Comparison of ENCODE assay signal across 21 cellular contexts in genomic region chr1:38420666-38421065, GRCh38.
A peak's percentile ranks its signal among the peaks of the same experiment; 100 is the strongest.
DNase-seq lines count a peak whose midpoint lies in the region; ATAC-seq and TF ChIP-seq lines count a peak whose summit lies in the region.
"Had no signal": no experiment of that assay in that cellular context is flagged by ENCODE, and none has a peak within 500 bp of the region (broad histone marks: within the 10 kb centered on the region; RNA-seq: fewer than 3 reads in every experiment).

No MANE protein-coding gene starts in this region.

- H4K5ac ChIP-seq in mesendoderm (ENCODE audit: low read length) = no peak overlapping the region

- H2BK120ac ChIP-seq in mesendoderm (ENCODE audit: low read depth, low read length) = no peak overlapping the region
- no peak overlapping the region for H2BK120ac ChIP-seq in neuronal stem cell (ENCODE audit: low read depth, low read length)

- peaks cover 33% of the 10 kb centered on the region for H3K4me1 ChIP-seq in A673 (ENCODE audit: insufficient read depth, low read length, poor library complexity, severe bottlenecking)
- H3K4me1 ChIP-seq in mesendoderm (ENCODE audit: control insufficient read depth, low read depth, low read length) = peaks cover 4% of the 10 kb centered on the region
- H3K4me1 ChIP-seq in neuronal stem cell (ENCODE audit: control insufficient read depth in 2 of 2, insufficient read depth in 1 of 2, low read depth in 1 of 2, low read length in 2 of 2) = peaks cover 5 to 10% of the 10 kb centered on the region in 2 donors
- H3K4me1 ChIP-seq in effector memory CD4-positive, alpha-beta T cell (ENCODE audit: control insufficient read depth, insufficient read depth, low read length, poor library complexity, severe bottlenecking) = no peaks in the 10 kb centered on the region
- H3K4me1 ChIP-seq: BE2C; BLaER1 treated with 17β-estradiol and CSF1 and Interleukin-3, amounts not matched to agents 10 nM and 100 nM had no signal

- H2BK5ac ChIP-seq in mesendoderm (ENCODE audit: low read length) (no peak overlapping the region), neuronal stem cell (ENCODE audit: low read length) (no peak overlapping the region)

- intact Hi-C loops in A673 (cut with micrococcal nuclease; ENCODE audit: unreplicated experiment) = no loop called here

- H3K79me1 ChIP-seq in mesendoderm (ENCODE audit: low read length) = no peaks in the 10 kb centered on the region
- no peaks in the 10 kb centered on the region for H3K79me1 ChIP-seq in neuronal stem cell (ENCODE audit: low read depth, low read length)

- H3K9ac ChIP-seq in SK-N-MC (ENCODE audit: insufficient read length) (no peak overlapping the region), mesendoderm (ENCODE audit: low read length) (no peak overlapping the region), neuronal stem cell (ENCODE audit: low read depth, low read length, poor library complexity) (no peak overlapping the region)
- H3K9ac ChIP-seq: BLaER1 treated with 17β-estradiol and CSF1 and Interleukin-3, amounts not matched to agents 10 nM and 100 nM; GM23248 had no signal

- no peak overlapping the region for H3K27ac ChIP-seq in A673 (ENCODE audit: low read depth, low read length, poor library complexity, severe bottlenecking)
- no peak overlapping the region for H3K27ac ChIP-seq in SK-N-MC
- no peak overlapping the region for H3K27ac ChIP-seq in mesendoderm (ENCODE audit: low read depth, low read length)
- H3K27ac ChIP-seq in neuronal stem cell (replicated peaks; ENCODE audit: low read length) = no peak overlapping the region
- no peak overlapping the region for H3K27ac ChIP-seq in effector memory CD4-positive, alpha-beta T cell (ENCODE audit: insufficient read depth, low read length, poor library complexity, severe bottlenecking)
- H3K27ac ChIP-seq: 22Rv1; BLaER1 treated with 17β-estradiol and CSF1 and Interleukin-3, amounts not matched to agents 10 nM and 100 nM; GM23248 had no signal

- no peak overlapping the region for H4K8ac ChIP-seq in mesendoderm (ENCODE audit: low read depth, low read length)
- no peak overlapping the region for H4K8ac ChIP-seq in neuronal stem cell (ENCODE audit: low read depth, low read length)

- H3K36me3 ChIP-seq in A673 (ENCODE audit: insufficient read depth, low read length, poor library complexity, severe bottlenecking) (no peaks in the 10 kb centered on the region), SK-N-MC (ENCODE audit: insufficient read depth, low read length) (no peaks in the 10 kb centered on the region), mesendoderm (ENCODE audit: control insufficient read depth, insufficient read depth, low read length) (no peaks in the 10 kb centered on the region), neuronal stem cell (replicated peaks in 1 of 2; ENCODE audit: control insufficient read depth in 2 of 2, insufficient read depth in 2 of 2, low read length in 2 of 2) (no peaks in the 10 kb centered on the region)
- H3K36me3 ChIP-seq in effector memory CD4-positive, alpha-beta T cell (ENCODE audit: control insufficient read depth, insufficient read depth, low read length) = no peaks in the 10 kb centered on the region
- H3K36me3 ChIP-seq: BE2C; BLaER1 treated with 17β-estradiol and CSF1 and Interleukin-3, amounts not matched to agents 10 nM and 100 nM had no signal

- no peaks in the 10 kb centered on the region for H3K27me3 ChIP-seq in A673 (replicated peaks; ENCODE audit: insufficient read depth, low read depth, low read length, poor library complexity)
- H3K27me3 ChIP-seq in mesendoderm (ENCODE audit: insufficient read depth, low read length, poor library complexity) = no peaks in the 10 kb centered on the region
- no peaks in the 10 kb centered on the region for H3K27me3 ChIP-seq in neuronal stem cell (ENCODE audit: control insufficient read depth in 3 of 3, insufficient read depth in 3 of 3, low read depth in 1 of 3, low read length in 3 of 3)
- no peaks in the 10 kb centered on the region for H3K27me3 ChIP-seq in effector memory CD4-positive, alpha-beta T cell (replicated peaks; ENCODE audit: control insufficient read depth, insufficient read depth, low read length, poor library complexity, severe bottlenecking)
- H3K27me3 ChIP-seq: BE2C; BLaER1 treated with 17β-estradiol and CSF1 and Interleukin-3, amounts not matched to agents 10 nM and 100 nM had no signal

- no peak overlapping the region for H3K4me2 ChIP-seq in mesendoderm (ENCODE audit: low read length)
- H3K4me2 ChIP-seq in neuronal stem cell (ENCODE audit: insufficient read depth, low read length, poor library complexity, severe bottlenecking) = no peak overlapping the region
- H3K4me2 ChIP-seq: BLaER1 treated with 17β-estradiol and CSF1 and Interleukin-3, amounts not matched to agents 10 nM and 100 nM had no signal

- H3K4me3 ChIP-seq in A673 (ENCODE audit: low read depth, low read length, poor library complexity, severe bottlenecking) (no peak overlapping the region), SK-N-MC (peak overlapping the region; percentile 28; the same call in 1 of the 2 replicates), mesendoderm (ENCODE audit: low read length) (no peak overlapping the region), neuronal stem cell (ENCODE audit: low read length in 2 of 2) (no peak overlapping the region)
- no peak overlapping the region for H3K4me3 ChIP-seq in effector memory CD4-positive, alpha-beta T cell (ENCODE audit: insufficient read depth, low read depth, low read length, poor library complexity, severe bottlenecking)
- H3K4me3 ChIP-seq: BLaER1 treated with 17β-estradiol and CSF1 and Interleukin-3, amounts not matched to agents 10 nM and 100 nM; GM23248 had no signal

- CTCF ChIA-PET in A673 (lab: Charles Lee) = interaction anchor here (1.2 kb wide), 1 partner anchor 415 kb away, joined by 3 read pairs; no protein-coding TSS in a partner anchor

- peak overlapping the region; percentile 2 for H3K56ac ChIP-seq in mesendoderm (ENCODE audit: low read length)

- no CpG with 5 or more reads among the region's 4 CpGs for WGBS in mesendoderm (ENCODE audit: extremely low coverage, insufficient coverage, low lambda C conversion rate)
- no CpG with 5 or more reads among the region's 4 CpGs for WGBS in neuronal stem cell (ENCODE audit: extremely low coverage in 2 of 2, insufficient read length in 2 of 2, insufficient replicate concordance in 1 of 2), 2 donors

- H3K18ac ChIP-seq in mesendoderm (ENCODE audit: low read length) = no peak overlapping the region
- H3K18ac ChIP-seq in neuronal stem cell (ENCODE audit: low read length) = peak overlapping the region; percentile 33

- H3K9me3 ChIP-seq in A673 (ENCODE audit: low read depth, low read length, poor library complexity, severe bottlenecking) = no peaks in the 10 kb centered on the region
- no peaks in the 10 kb centered on the region for H3K9me3 ChIP-seq in SK-N-MC (ENCODE audit: low read depth, low read length)
- peaks cover 3 to 6% of the 10 kb centered on the region in 2 donors for H3K9me3 ChIP-seq in neuronal stem cell (replicated peaks in 1 of 2; ENCODE audit: control insufficient read depth in 2 of 2, insufficient read depth in 1 of 2, low read depth in 1 of 2, low read length in 2 of 2)
- H3K9me3 ChIP-seq in effector memory CD4-positive, alpha-beta T cell (ENCODE audit: control insufficient read depth, low read length) = no peaks in the 10 kb centered on the region
- H3K9me3 ChIP-seq: BE2C had no signal

- no peak for TF ChIP-seq CTCF in A673 (conservative IDR thresholded peaks at IDR 0.05; ENCODE audit: low read depth, low read length)

- H2BK15ac ChIP-seq in mesendoderm (replicated peaks; ENCODE audit: low read depth) (no peak overlapping the region), neuronal stem cell (ENCODE audit: low read length) (no peak overlapping the region)

- no peak for ATAC-seq in GM18517 (IDR thresholded peaks at IDR 0.05; ENCODE audit: unreplicated experiment)
- ATAC-seq: HCT116 had no signal

- no peak overlapping the region for H2AFZ ChIP-seq in neuronal stem cell (ENCODE audit: low read length)
- H2AFZ ChIP-seq: GM23248 had no signal

- no peaks in the 10 kb centered on the region for H3K79me2 ChIP-seq in mesendoderm (ENCODE audit: control insufficient read depth, insufficient read depth, low read length)

- no peak overlapping the region for H4K91ac ChIP-seq in neuronal stem cell (ENCODE audit: low read depth, low read length, poor library complexity)

- H3K23ac ChIP-seq in mesendoderm (ENCODE audit: low read length) (no peak overlapping the region), neuronal stem cell (ENCODE audit: low read depth, low read length, poor library complexity) (no peak overlapping the region)

- no peak overlapping the region for H3K4ac ChIP-seq in mesendoderm (ENCODE audit: low read depth, low read length)
- H3K4ac ChIP-seq in neuronal stem cell (ENCODE audit: low read length) = no peak overlapping the region

- no peak overlapping the region for H2AK5ac ChIP-seq in mesendoderm (ENCODE audit: low read length)
- H2AK5ac ChIP-seq in neuronal stem cell (ENCODE audit: low read depth, low read length) = no peak overlapping the region

- H2BK12ac ChIP-seq in neuronal stem cell (ENCODE audit: low read length) = no peak overlapping the region

- BruUV-seq in A673 (replicated peaks; lab: Mats Ljungman, UMichigan) = no TSS peak

- DNase-seq in A673 (ENCODE audit: low spot score) (peak; percentile 92), SK-N-MC (ENCODE audit: low read depth, low spot score) (peak; percentile 72), mesendoderm (peak; percentile 57), neuronal stem cell (ENCODE audit: low spot score) (no peak), glomerular visceral epithelial cell (ENCODE audit: extremely low spot score) (no peak), T1000 (lab: John Stamatoyannopoulos, UW) (no peak)
- no peak for DNase-seq in effector memory CD4-positive, alpha-beta T cell
- DNase-seq: ACHN; AML-193; BE2C; CD4-positive, alpha-beta T cell; CD8-positive, alpha-beta memory T cell; DMS 273 treated with DMSO at 0.1 percent for 48 hours; DMS79; GF-D8; GM23248; H9 had no signal

- POLR2A ChIA-PET in A673 (lab: Charles Lee; ENCODE audit: low non-redundant PET) = no interaction called here

- no peak overlapping the region for H3K14ac ChIP-seq in neuronal stem cell (ENCODE audit: low read length)

Comparison
In these comparisons a context has a peak if more than half of its experiments do, and no peak if none do; other contexts are left out.
1. DNase-seq: peak in A673 (single experiment), SK-N-MC (single experiment) and mesendoderm (single experiment); none in neuronal stem cell (single experiment), glomerular visceral epithelial cell (single experiment), T1000 (single experiment) and effector memory CD4-positive, alpha-beta T cell (0 of 3).